ENCODE assay signal across 31 cellular contexts in the genomic region with DNA sequence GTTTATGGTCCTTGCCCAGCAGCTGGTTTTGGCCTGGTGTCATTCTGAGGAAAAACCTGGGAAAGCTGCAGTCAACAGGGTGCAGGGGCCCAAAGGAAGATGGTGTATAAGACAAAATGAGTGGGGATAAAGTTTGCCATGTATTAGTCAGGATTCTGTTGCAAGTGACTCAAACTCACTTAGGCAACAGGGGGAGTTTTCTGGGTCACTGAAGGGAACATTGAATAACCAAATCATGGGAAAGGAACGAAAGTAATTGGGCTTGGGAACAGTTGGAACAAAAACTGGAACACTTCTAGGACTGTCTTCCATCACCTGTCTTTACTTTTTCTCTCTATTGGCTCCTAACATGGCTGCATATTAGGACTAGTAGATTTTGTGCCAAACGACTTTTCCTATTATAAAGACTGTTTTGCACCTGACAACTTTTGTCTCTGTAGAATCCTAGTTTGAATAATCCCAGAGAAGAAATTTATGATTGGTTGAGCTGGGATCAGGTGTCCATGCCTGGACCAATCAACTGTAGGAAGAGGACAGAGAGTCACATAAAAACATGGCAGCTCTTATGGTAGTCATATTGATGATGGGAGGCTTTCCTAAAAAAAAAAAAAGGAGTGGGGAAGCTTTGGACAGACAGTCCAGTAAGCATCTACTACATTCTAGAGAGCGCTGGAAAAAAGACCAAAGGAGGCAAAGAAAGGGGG. TPM values are rescaled to one million over a fixed set of nuclear protein-coding genes. Genes with fewer than 3 reads are reported as not detected.
DNase-seq lines count a peak whose midpoint lies in the region; ATAC-seq, FAIRE-seq and TF ChIP-seq lines count a peak whose summit lies in the region.
"Had no signal": no experiment of that assay in that cellular context is flagged by ENCODE, and none has a peak within 500 bp of the region (broad histone marks: within the 10 kb centered on the region; RNA-seq: fewer than 3 reads in every experiment).

No MANE protein-coding gene starts in this region.

- H3K9ac ChIP-seq in SK-N-MC (ENCODE audit: insufficient read length): no peak overlapping the region
- H3K9ac ChIP-seq: BLaER1 had no signal

- H3K9me2 ChIP-seq in GM23338 (ENCODE audit: insufficient read depth): no peaks in the 10 kb centered on the region

- peaks cover 5% of the 10 kb centered on the region for H3K27me3 Mint-ChIP-seq in GM23338 (ENCODE audit: insufficient read depth, low read depth, poor library complexity)
- H3K27me3 Mint-ChIP-seq: activated naive CD4-positive, alpha-beta T cell treated with anti-CD3 and anti-CD28 coated beads, Interleukin-2, amount 50 U/mL, for 24 hours had no signal

- no peaks in the 10 kb centered on the region for H4K20me1 ChIP-seq in GM23338 (replicated peaks; ENCODE audit: insufficient read depth)
- H4K20me1 ChIP-seq: BLaER1 had no signal

- H3K79me2 ChIP-seq in GM23338 (replicated peaks; ENCODE audit: insufficient read depth): no peaks in the 10 kb centered on the region

- H3K9me3 Mint-ChIP-seq in GM23338: peaks cover 2% of the 10 kb centered on the region; the same call in 1 of the 3 replicates
- H3K9me3 Mint-ChIP-seq: activated naive CD4-positive, alpha-beta T cell treated with anti-CD3 and anti-CD28 coated beads, Interleukin-2, amount 50 U/mL, for 24 hours had no signal

- H3K27ac Mint-ChIP-seq in GM23338: no peak overlapping the region
- H3K27ac Mint-ChIP-seq: activated naive CD4-positive, alpha-beta T cell treated with anti-CD3 and anti-CD28 coated beads, Interleukin-2, amount 50 U/mL, for 24 hours had no signal

- no peaks in the 10 kb centered on the region for H3K27me3 ChIP-seq in GM23338 (ENCODE audit: insufficient read depth)
- H3K27me3 ChIP-seq: BLaER1, dorsolateral prefrontal cortex, upper lobe of right lung had no signal

- H2AFZ ChIP-seq in GM23338: 0 out of 2 replicates have a peak overlapping the region, but pooled peaks have one; percentile 45

- H3K9me3 ChIP-seq in SK-N-MC (ENCODE audit: low read depth, low read length): no peaks in the 10 kb centered on the region
- H3K9me3 ChIP-seq: BLaER1, Caco-2, lower lobe of right lung, psoas muscle, upper lobe of right lung had no signal

- ATAC-seq in GM23338: no peak
- ATAC-seq: upper lobe of right lung had no signal

- no peak for FAIRE-seq in HTR-8/SVneo (lab: Jason Lieb, UNC)

- no peak overlapping the region for H3K27ac ChIP-seq in GM23338 (ENCODE audit: low read depth)
- H3K27ac ChIP-seq in SK-N-MC: peak overlapping the region; percentile 93
- H3K27ac ChIP-seq: BLaER1, dorsolateral prefrontal cortex, lower lobe of right lung, psoas muscle, upper lobe of right lung had no signal

- H3K4me3 ChIP-seq in GM23338 (no peak overlapping the region), SK-N-MC (peak overlapping the region; percentile 73), fibroblast of villous mesenchyme (ENCODE audit: low read depth, low read length) (no peak overlapping the region)
- H3K4me3 ChIP-seq: BLaER1, dorsolateral prefrontal cortex, lower lobe of right lung, psoas muscle, upper lobe of right lung had no signal

- H3K36me3 Mint-ChIP-seq in GM23338 (ENCODE audit: low read depth): no peaks in the 10 kb centered on the region

- peaks cover 18% of the 10 kb centered on the region for H3K4me1 ChIP-seq in GM23338 (ENCODE audit: insufficient read depth)
- H3K4me1 ChIP-seq: BLaER1, Caco-2, lower lobe of right lung, psoas muscle, upper lobe of right lung had no signal

- no peak for TF ChIP-seq CTCF in GM23338 (conservative IDR thresholded peaks at IDR 0.05; ENCODE audit: low read depth in 2 of 2)
- no peak for TF ChIP-seq CTCF in fibroblast of villous mesenchyme (IDR thresholded peaks at IDR 0.05; ENCODE audit: insufficient read depth, low read depth, low read length)

- DNase-seq in GM23338 (ENCODE audit: low spot score) (no peak), SK-N-MC (ENCODE audit: low read depth, low spot score) (no peak), fibroblast of villous mesenchyme (ENCODE audit: low read depth) (peak; percentile 26), renal cortical epithelial cell (ENCODE audit: low read depth) (peak; percentile 80), HTR-8/SVneo (ENCODE audit: insufficient read length, low spot score) (no peak), NCI-H1436 treated with DMSO at 0.1 percent for 48 hours (lab: John Stamatoyannopoulos, UW) (no peak), COLO829 (ENCODE audit: low spot score) (no peak)
- no peak for DNase-seq in activated naive CD4-positive, alpha-beta T cell treated with Interleukin-2 at 50 U/mL for 16 hours
- DNase-seq: ACHN; activated CD4-positive, alpha-beta T cell treated with anti-CD3 and anti-CD28 coated beads, Interleukin-2, amount 50 U/mL, for 4 hours; activated CD4-positive, CD25-positive, alpha-beta regulatory T cell; activated CD8-positive, alpha-beta memory T cell treated with anti-CD3 and anti-CD28 coated beads, Interleukin-2, amount 50 U/mL, for 4 hours; aorta; Caco-2; cerebellar nuclear complex; DND-41; dorsolateral prefrontal cortex; H7; islet precursor cell; Kasumi-1; lower lobe of right lung; NCI-H1105 treated with DMSO at 0.1 percent for 48 hours; NCI-H2029 treated with DMSO at 0.1 percent for 48 hours; NCI-H345; psoas muscle; SIG-M5; substantia nigra; upper lobe of right lung had no signal

- no peak overlapping the region for H3K4me3 Mint-ChIP-seq in GM23338
- H3K4me3 Mint-ChIP-seq: activated naive CD4-positive, alpha-beta T cell treated with anti-CD3 and anti-CD28 coated beads, Interleukin-2, amount 50 U/mL, for 24 hours had no signal

- peaks cover 20% of the 10 kb centered on the region for H3K4me1 Mint-ChIP-seq in GM23338
- H3K4me1 Mint-ChIP-seq: activated naive CD4-positive, alpha-beta T cell treated with anti-CD3 and anti-CD28 coated beads, Interleukin-2, amount 50 U/mL, for 24 hours had no signal

- H3F3A ChIP-seq in GM23338 (replicated peaks; ENCODE audit: low read depth): no peaks in the 10 kb centered on the region

- no peak overlapping the region; the same call in 1 of the 2 replicates for H3K4me2 ChIP-seq in GM23338
- H3K4me2 ChIP-seq: BLaER1 had no signal

- no peaks in the 10 kb centered on the region for H3K36me3 ChIP-seq in GM23338 (ENCODE audit: insufficient read depth)
- no peaks in the 10 kb centered on the region for H3K36me3 ChIP-seq in SK-N-MC (ENCODE audit: insufficient read depth, low read length)
- H3K36me3 ChIP-seq: BLaER1, lower lobe of right lung, upper lobe of right lung had no signal

TF ChIP-seq in GM23338, 12 proteins besides CTCF, POLR2A, EP300 and RAD21 (continues in another document):
- TF ChIP-seq, protein P1, sequence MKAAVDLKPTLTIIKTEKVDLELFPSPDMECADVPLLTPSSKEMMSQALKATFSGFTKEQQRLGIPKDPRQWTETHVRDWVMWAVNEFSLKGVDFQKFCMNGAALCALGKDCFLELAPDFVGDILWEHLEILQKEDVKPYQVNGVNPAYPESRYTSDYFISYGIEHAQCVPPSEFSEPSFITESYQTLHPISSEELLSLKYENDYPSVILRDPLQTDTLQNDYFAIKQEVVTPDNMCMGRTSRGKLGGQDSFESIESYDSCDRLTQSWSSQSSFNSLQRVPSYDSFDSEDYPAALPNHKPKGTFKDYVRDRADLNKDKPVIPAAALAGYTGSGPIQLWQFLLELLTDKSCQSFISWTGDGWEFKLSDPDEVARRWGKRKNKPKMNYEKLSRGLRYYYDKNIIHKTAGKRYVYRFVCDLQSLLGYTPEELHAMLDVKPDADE (IDR thresholded peaks at IDR 0.05): no peak

RNA-seq across cellular contexts. Expression of a gene that starts 30.5 kb away (rescaled TPM):
- 32.9 and 37.8 TPM in 2 replicates for total RNA-seq in GM23338 (2014; rRNA removed; shearing (Covaris generic))
- polyA plus RNA-seq in GM23338 (2016; fragmentation: Nextera tagmentation; extraction: Ambion mirVana): 7.3 and 8.3 TPM in 2 replicates
- total RNA-seq in fibroblast of villous mesenchyme (3.5 and 13.8 TPM in 2 replicates), renal cortical epithelial cell (47.9 and 84.4 TPM in 2 replicates)
- total RNA-seq: OCI-LY7 had no signal

RNA-seq across cellular contexts. Expression of a gene that starts 56.2 kb away (rescaled TPM):
- not detected in 2 replicates for total RNA-seq in GM23338 (2014; rRNA removed; shearing (Covaris generic))
- polyA plus RNA-seq in GM23338 (2016; fragmentation: Nextera tagmentation; extraction: Ambion mirVana): not detected in 2 replicates
- total RNA-seq in fibroblast of villous mesenchyme (not detected in 2 replicates), renal cortical epithelial cell (not detected in 2 replicates)
- total RNA-seq: Caco-2, H7, OCI-LY7 had no signal

Comparison
In these comparisons a context has a peak if more than half of its experiments do, and no peak if none do; other contexts are left out.
1. DNase-seq: peak in fibroblast of villous mesenchyme (single experiment) and renal cortical epithelial cell (single experiment); none in GM23338 (single experiment), SK-N-MC (single experiment), HTR-8/SVneo (single experiment), NCI-H1436 treated with DMSO at 0.1 percent for 48 hours (single experiment), COLO829 (single experiment) and activated naive CD4-positive, alpha-beta T cell treated with Interleukin-2 at 50 U/mL for 16 hours (single experiment).